34 cellular contexts compared by ENCODE assay signal in genomic region chr3:107581230-107581629, GRCh38.
"Had no signal": no experiment of that assay in that cellular context is flagged by ENCODE, and none has a peak within 500 bp of the region (broad histone marks: within the 10 kb centered on the region; RNA-seq: fewer than 3 reads in every experiment).

No MANE protein-coding gene starts in this region.

- H3K27me3 Mint-ChIP-seq: activated CD4-positive, alpha-beta memory T cell treated with anti-CD3 and anti-CD28 coated beads, Interleukin-2, amount 10 ng/mL, durations not matched to agents 7 days and 5 days; activated naive CD4-positive, alpha-beta T cell treated with anti-CD3 and anti-CD28 coated beads, Interleukin-2, amount 50 U/mL, for 24 hours; activated naive CD8-positive, alpha-beta T cell treated with anti-CD3 and anti-CD28 coated beads, Interleukin-2, amount 10 ng/mL, durations not matched to agents 7 days and 5 days; activated T-helper 17 cell treated with anti-CD3 and anti-CD28 coated beads, Interleukin-2, amount 50 U/mL, for 72 hours had no signal

- H3K4me3 Mint-ChIP-seq: activated CD4-positive, alpha-beta memory T cell treated with anti-CD3 and anti-CD28 coated beads, Interleukin-2, amount 10 ng/mL, durations not matched to agents 7 days and 5 days; activated naive CD4-positive, alpha-beta T cell treated with anti-CD3 and anti-CD28 coated beads, Interleukin-2, amount 50 U/mL, for 24 hours; activated naive CD8-positive, alpha-beta T cell treated with anti-CD3 and anti-CD28 coated beads, Interleukin-2, amount 10 ng/mL, durations not matched to agents 7 days and 5 days; activated T-cell treated with anti-CD3 and anti-CD28 coated beads, Interleukin-2, amount 50 U/mL, for 72 hours; activated T-helper 17 cell treated with anti-CD3 and anti-CD28 coated beads, Interleukin-2, amount 50 U/mL, for 72 hours had no signal

- H3K4me3 ChIP-seq: ascending aorta, breast epithelium, coronary artery, MG63 had no signal

- H3K4me1 ChIP-seq: ascending aorta, breast epithelium had no signal

- H3K27me3 ChIP-seq: ascending aorta, breast epithelium, MG63 had no signal

- H3K9me3 ChIP-seq: ascending aorta, breast epithelium, MG63 had no signal

- DNase-seq: activated CD4-positive, alpha-beta memory T cell treated with anti-CD3 and anti-CD28 coated beads, Interleukin-2, amount 10 ng/mL, durations not matched to agents 7 days and 5 days; activated CD4-positive, alpha-beta T cell treated with anti-CD3 and anti-CD28 coated beads for 1 hour; activated CD4-positive, alpha-beta T cell treated with anti-CD3 and anti-CD28 coated beads for 48 hours; activated CD4-positive, CD25-positive, alpha-beta regulatory T cell; activated CD8-positive, alpha-beta memory T cell treated with anti-CD3 and anti-CD28 coated beads for 24 hours; activated effector memory CD4-positive, alpha-beta T cell treated with anti-CD3 and anti-CD28 coated beads, Interleukin-2, amount 50 U/mL, for 16 hours; activated naive CD4-positive, alpha-beta T cell treated with Interleukin-2 at 50 U/mL for 16 hours; activated naive CD8-positive, alpha-beta T cell treated with anti-CD3 and anti-CD28 coated beads, Interleukin-2, amount 10 ng/mL, durations not matched to agents 7 days and 5 days; activated T-cell treated with anti-CD3 and anti-CD28 coated beads, Interleukin-2, amount 50 U/mL, for 1 hour; activated T-cell treated with anti-CD3 and anti-CD28 coated beads, Interleukin-2, amount 50 U/mL, for 72 hours; amygdala; MG63; NCI-H1092; NCI-H146; NCI-H187; NCI-H2029 treated with DMSO at 0.1 percent for 48 hours; NCI-H2107; NCI-H2171; NCI-H510A; NCI-H526; NCI-H748 treated with DMSO at 0.1 percent for 48 hours; NK-92 treated with Interleukin-12 subunit alpha and Interleukin-12 subunit beta, amount 100 ng/mL, for 24 hours; OCI-M1; Right ventricle myocardium superior; SW 1271; T-helper 1 cell; T-helper 2 cell; T-helper 9 cell had no signal

- ATAC-seq: activated T-cell treated with anti-CD3 and anti-CD28 coated beads, Interleukin-2, amount 50 U/mL, for 72 hours; activated T-helper 17 cell treated with anti-CD3 and anti-CD28 coated beads, Interleukin-2, amount 50 U/mL, for 72 hours had no signal

- H3K36me3 Mint-ChIP-seq: activated naive CD8-positive, alpha-beta T cell treated with anti-CD3 and anti-CD28 coated beads, Interleukin-2, amount 10 ng/mL, durations not matched to agents 7 days and 5 days had no signal

- H3K27ac ChIP-seq: ascending aorta, breast epithelium, coronary artery, VCaP had no signal

- H3K9me3 Mint-ChIP-seq: activated CD4-positive, alpha-beta memory T cell treated with anti-CD3 and anti-CD28 coated beads, Interleukin-2, amount 10 ng/mL, durations not matched to agents 7 days and 5 days; activated naive CD4-positive, alpha-beta T cell treated with anti-CD3 and anti-CD28 coated beads, Interleukin-2, amount 50 U/mL, for 24 hours; activated naive CD8-positive, alpha-beta T cell treated with anti-CD3 and anti-CD28 coated beads, Interleukin-2, amount 10 ng/mL, durations not matched to agents 7 days and 5 days; activated T-cell treated with anti-CD3 and anti-CD28 coated beads, Interleukin-2, amount 50 U/mL, for 72 hours; activated T-helper 17 cell treated with anti-CD3 and anti-CD28 coated beads, Interleukin-2, amount 50 U/mL, for 72 hours had no signal

- H3K27ac Mint-ChIP-seq: activated CD4-positive, alpha-beta memory T cell treated with anti-CD3 and anti-CD28 coated beads, Interleukin-2, amount 10 ng/mL, durations not matched to agents 7 days and 5 days; activated naive CD4-positive, alpha-beta T cell treated with anti-CD3 and anti-CD28 coated beads, Interleukin-2, amount 50 U/mL, for 24 hours; activated naive CD8-positive, alpha-beta T cell treated with anti-CD3 and anti-CD28 coated beads, Interleukin-2, amount 10 ng/mL, durations not matched to agents 7 days and 5 days; activated T-cell treated with anti-CD3 and anti-CD28 coated beads, Interleukin-2, amount 50 U/mL, for 72 hours; activated T-helper 17 cell treated with anti-CD3 and anti-CD28 coated beads, Interleukin-2, amount 50 U/mL, for 72 hours had no signal

- H3K36me3 ChIP-seq: breast epithelium, MG63 had no signal
